Comparison of ENCODE assay signal across 20 cellular contexts in the genomic region with DNA sequence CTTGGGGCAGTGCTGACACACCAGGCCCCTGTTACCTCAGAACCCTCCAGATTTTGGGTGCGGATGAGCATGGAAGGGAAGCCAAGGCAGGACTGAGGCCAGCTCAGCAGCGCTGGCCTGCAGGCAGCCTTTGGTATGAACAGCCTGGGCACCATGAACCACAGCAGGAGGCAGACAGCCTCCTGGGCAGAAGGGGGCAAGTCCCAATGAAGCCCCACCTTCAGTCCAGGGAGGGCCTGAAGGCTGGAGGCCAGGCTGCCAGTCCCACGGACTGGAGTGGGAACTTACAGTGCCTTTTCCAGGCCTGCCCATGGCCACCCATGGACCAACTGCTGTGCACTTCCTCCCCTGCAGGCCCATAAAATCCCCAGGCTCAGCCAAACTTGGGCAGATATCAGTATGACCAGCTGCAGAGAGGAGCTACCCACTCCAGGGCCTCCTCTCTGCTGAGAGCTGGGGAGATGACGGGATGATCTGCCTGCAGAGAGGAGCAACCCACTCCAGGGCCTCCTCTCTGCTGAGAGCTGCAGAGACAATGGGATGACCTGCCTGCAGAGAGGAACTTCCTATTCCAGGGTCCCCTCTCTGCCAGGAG.
"Had no signal": no experiment of that assay in that cellular context is flagged by ENCODE, and none has a peak within 500 bp of the region (broad histone marks: within the 10 kb centered on the region; RNA-seq: fewer than 3 reads in every experiment).

No MANE protein-coding gene starts in this region.

- H3K9me3 ChIP-seq: psoas muscle, thoracic aorta had no signal

- DNase-seq: cortex of kidney; dorsolateral prefrontal cortex; effector CD8-positive, alpha-beta T cell; hippocampal formation; left colon; mammary epithelial cell; naive thymus-derived CD4-positive, alpha-beta T cell; nephron progenitor cell; retina; sigmoid colon; stimulated activated CD4-positive, alpha-beta T cell treated with anti-CD3 and anti-CD28 coated beads, Interleukin-2, amount 100 ng/mL, for 24 hours; stimulated activated naive CD4-positive, alpha-beta T cell; stomach; transverse colon had no signal

- H3K4me3 Mint-ChIP-seq: nephron progenitor cell had no signal

- H3K27me3 ChIP-seq: dorsolateral prefrontal cortex, heart left ventricle had no signal

- H3K36me3 ChIP-seq: heart left ventricle, neutrophil, sigmoid colon, stomach, thoracic aorta, transverse colon had no signal

- H3K27ac Mint-ChIP-seq: naive thymus-derived CD4-positive, alpha-beta T cell; nephron progenitor cell had no signal

- H3K4me3 ChIP-seq: dorsolateral prefrontal cortex, heart left ventricle, psoas muscle, sigmoid colon, skin epidermis, stomach, thoracic aorta, transverse colon had no signal

- H3K4me1 ChIP-seq: sigmoid colon, transverse colon had no signal

- ATAC-seq: esophagus mucosa; left colon; naive thymus-derived CD4-positive, alpha-beta T cell had no signal

- H3K27ac ChIP-seq: dorsolateral prefrontal cortex, heart left ventricle, neutrophil, psoas muscle, sigmoid colon, skin epidermis, stomach, thoracic aorta, transverse colon had no signal
